ENCODE assay signal across 20 cellular contexts in the genomic region with DNA sequence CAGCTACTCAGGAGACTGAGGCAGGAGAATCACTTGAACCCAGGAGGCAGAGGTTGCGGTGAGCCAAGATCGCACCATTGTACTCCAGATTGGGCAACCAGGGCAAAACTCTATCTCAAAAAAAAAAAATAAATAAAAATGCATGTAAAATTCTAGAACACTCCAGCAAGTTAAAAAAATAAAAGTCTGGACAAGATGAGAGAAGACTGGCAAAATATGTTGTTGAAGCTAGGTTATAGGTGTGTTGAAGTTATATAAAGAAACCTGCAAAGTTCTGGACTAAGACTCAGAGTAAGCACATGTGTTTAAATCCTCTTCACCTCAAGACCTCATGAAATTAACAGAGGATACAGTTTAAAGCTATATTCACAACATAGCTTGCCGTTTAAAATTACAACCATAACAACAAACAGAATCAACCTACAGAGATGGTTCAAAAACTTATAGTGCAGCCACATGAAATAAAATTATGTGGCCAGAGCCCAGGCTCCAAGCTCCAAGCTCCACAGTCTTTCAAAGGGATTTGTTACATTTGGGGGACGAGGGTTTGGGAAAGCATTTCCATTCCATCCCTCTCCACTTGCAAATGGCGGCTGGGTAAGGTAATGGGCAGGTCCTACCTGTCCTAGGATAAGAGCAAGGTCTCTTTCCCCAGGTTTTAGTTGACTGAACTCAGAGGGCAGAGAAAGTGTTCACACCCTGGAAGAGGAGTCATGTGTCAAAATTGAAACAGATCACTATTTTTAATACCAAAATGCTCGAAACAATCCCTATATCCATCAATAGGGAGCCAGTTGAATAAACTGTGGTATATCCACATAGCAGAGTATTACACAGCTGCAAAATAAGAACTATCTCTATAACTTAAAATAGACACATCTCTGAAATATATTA.
"Had no signal": no experiment of that assay in that cellular context is flagged by ENCODE, and none has a peak within 500 bp of the region (broad histone marks: within the 10 kb centered on the region; RNA-seq: fewer than 3 reads in every experiment).

No MANE protein-coding gene starts in this region.

- DNase-seq: stimulated activated CD4-positive, alpha-beta T cell treated with anti-CD3 and anti-CD28 coated beads, Interleukin-2, amount 100 ng/mL, for 48 hours; stimulated activated CD4-positive, alpha-beta T cell treated with anti-CD3 and anti-CD28 coated beads, Interleukin-4, amount 100 ng/mL, for 1 hour; stimulated activated CD4-positive, alpha-beta T cell treated with anti-CD3 and anti-CD28 coated beads, Interleukin-4, amount 100 ng/mL, for 24 hours; stimulated activated CD4-positive, alpha-beta T cell treated with anti-CD3 and anti-CD28 coated beads, Interleukin-4, amount 100 ng/mL, for 4 hours; stimulated activated CD8-positive, alpha-beta memory T cell treated with anti-CD3 and anti-CD28 coated beads, Interleukin-4, amount 100 ng/mL, for 48 hours; stimulated activated naive B cell treated with anti-CD40 and anti-IgM and Interleukin-4, amounts not matched to agents 10 μg/mL and 1 μg/mL and 100 μg/mL, for 72 hours; stimulated activated naive CD4-positive, alpha-beta T cell; stimulated activated naive CD4-positive, alpha-beta T cell treated with Interleukin-2 at 50 U/mL for 16 hours; stimulated activated naive CD8-positive, alpha-beta T cell treated with anti-CD3 and anti-CD28 coated beads, Interleukin-15, amount 100 ng/mL, for 72 hours; stimulated activated naive CD8-positive, alpha-beta T cell treated with anti-CD3 and anti-CD28 coated beads, Interleukin-15, Interleukin-2, amounts not matched to agents 100 U/mL and 50 U/mL, for 24 hours; stomach; substantia nigra; testis; thyroid gland; tibial artery; transverse colon; trophoblast cell; upper lobe of left lung; upper lobe of right lung; uterus had no signal
